10 cellular contexts compared by ENCODE assay signal in the genomic region with DNA sequence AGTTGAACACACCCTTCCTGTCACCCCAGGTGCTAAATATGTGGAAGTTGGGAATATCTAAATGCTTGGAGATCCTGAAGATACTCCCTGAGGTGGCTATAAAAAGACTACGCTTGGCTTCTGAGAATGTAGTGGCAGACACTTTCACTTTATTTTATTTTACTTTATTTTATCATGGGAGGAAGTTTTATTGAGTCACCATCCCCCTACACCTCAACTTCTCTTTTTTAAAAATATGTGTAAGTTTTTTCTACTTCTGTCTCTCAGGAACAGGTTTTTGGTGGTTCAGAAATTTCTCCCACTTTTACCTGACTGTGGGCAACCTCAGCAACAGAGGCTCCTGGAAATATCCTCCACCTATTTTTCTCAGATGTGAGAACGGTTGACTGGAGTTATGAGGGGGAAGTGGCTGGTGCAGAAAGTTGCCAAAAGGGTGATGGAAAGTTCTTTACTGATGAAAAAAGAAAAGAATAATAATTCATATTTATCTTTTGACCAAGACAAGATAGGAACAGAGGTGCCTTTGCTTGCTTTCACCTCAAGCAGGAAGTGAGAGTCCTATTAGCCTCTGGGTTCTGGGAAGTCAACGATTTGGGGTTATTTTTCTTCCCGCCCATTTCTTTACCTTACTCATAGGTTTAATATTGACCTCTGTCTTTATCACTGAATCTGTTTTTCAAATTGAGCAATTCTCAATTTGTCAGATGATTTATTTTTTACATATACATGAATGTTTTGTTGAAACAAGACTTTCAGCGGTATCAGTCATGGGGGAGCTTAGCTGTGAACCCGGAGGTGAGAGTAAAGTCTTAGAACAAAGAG.
DNase-seq lines count a peak whose midpoint lies in the region; ATAC-seq and TF ChIP-seq lines count a peak whose summit lies in the region.
"Had no signal": no experiment of that assay in that cellular context is flagged by ENCODE, and none has a peak within 500 bp of the region (broad histone marks: within the 10 kb centered on the region; RNA-seq: fewer than 3 reads in every experiment).

No MANE protein-coding gene starts in this region.

- no TSS peak for BruUV-seq in Calu3 (replicated peaks; lab: Mats Ljungman, UMichigan)

- CTCF ChIA-PET in Calu3 (lab: Charles Lee) = interaction anchor here (0.6 kb wide), 1 partner anchor 207 kb away, joined by 4 read pairs; no protein-coding TSS in a partner anchor

- ATAC-seq in GM19328 (IDR thresholded peaks at IDR 0.05; ENCODE audit: unreplicated experiment) = peak; percentile 55
- peak; percentile 68 for ATAC-seq in HG03064 (IDR thresholded peaks at IDR 0.05; ENCODE audit: low read depth, unreplicated experiment)
- peak; percentile 52 for ATAC-seq in T-helper 17 cell
- no peak for ATAC-seq in naive thymus-derived CD8-positive, alpha-beta T cell

- no peaks in the 10 kb centered on the region for H3K36me3 ChIP-seq in ascending aorta

- no peaks in the 10 kb centered on the region for H3K27me3 Mint-ChIP-seq in Calu3 (ENCODE audit: unreplicated experiment)
- H3K27me3 Mint-ChIP-seq in T-helper 17 cell = peaks cover 26% of the 10 kb centered on the region
- peaks cover 8 to 38% (median 16%) of the 10 kb centered on the region in 5 donors for H3K27me3 Mint-ChIP-seq in naive thymus-derived CD8-positive, alpha-beta T cell

- H3K9me3 Mint-ChIP-seq in Calu3 (ENCODE audit: low read depth, unreplicated experiment) = no peaks in the 10 kb centered on the region
- H3K9me3 Mint-ChIP-seq in naive thymus-derived CD8-positive, alpha-beta T cell = no peaks in the 10 kb centered on the region

- POLR2A ChIA-PET in naive thymus-derived CD8-positive, alpha-beta T cell (lab: Charles Lee) = no interaction called here

- no peak for DNase-seq in Calu3
- no peak for DNase-seq in T-helper 17 cell
- DNase-seq in effector CD4-positive, alpha-beta T cell = no peak
- no peak for DNase-seq in naive thymus-derived CD8-positive, alpha-beta T cell
- DNase-seq in ascending aorta (ENCODE audit: low spot score in 2 of 2) = no peak
- no peak for DNase-seq in activated effector memory CD4-positive, alpha-beta T cell treated with Interleukin-2 at 50 U/mL for 16 hours
- DNase-seq: NCI-H1930 had no signal

- H3K4me1 ChIP-seq in ascending aorta = no peaks in the 10 kb centered on the region

- H3K27me3 ChIP-seq in ascending aorta = no peaks in the 10 kb centered on the region
- H3K27me3 ChIP-seq: testis had no signal

- H3K27ac Mint-ChIP-seq in Calu3 (ENCODE audit: unreplicated experiment) = peak overlapping the region; percentile 21
- peak overlapping the region; percentile 81 for H3K27ac Mint-ChIP-seq in T-helper 17 cell
- H3K27ac Mint-ChIP-seq in naive thymus-derived CD8-positive, alpha-beta T cell = no peak overlapping the region

- H3K36me3 Mint-ChIP-seq in Calu3 (ENCODE audit: insufficient read depth, unreplicated experiment) (peaks cover 8% of the 10 kb centered on the region), T-helper 17 cell (ENCODE audit: low read depth) (peaks cover 10% of the 10 kb centered on the region)
- no peaks in the 10 kb centered on the region for H3K36me3 Mint-ChIP-seq in naive thymus-derived CD8-positive, alpha-beta T cell

- H3K27ac ChIP-seq in ascending aorta = no peak overlapping the region
- H3K27ac ChIP-seq: testis had no signal

- peaks cover 59% of the 10 kb centered on the region for H3K4me1 Mint-ChIP-seq in Calu3 (ENCODE audit: low read depth, unreplicated experiment)
- peaks cover 22% of the 10 kb centered on the region for H3K4me1 Mint-ChIP-seq in T-helper 17 cell
- H3K4me1 Mint-ChIP-seq in naive thymus-derived CD8-positive, alpha-beta T cell = peaks cover 0 to 28% (median 3%) of the 10 kb centered on the region in 4 donors

- no peaks in the 10 kb centered on the region for H3K9me3 ChIP-seq in T-helper 17 cell (ENCODE audit: control insufficient read depth, low read length, poor library complexity, severe bottlenecking)
- no peaks in the 10 kb centered on the region for H3K9me3 ChIP-seq in ascending aorta
- H3K9me3 ChIP-seq: testis had no signal

- H3K4me3 Mint-ChIP-seq in Calu3 (ENCODE audit: low read depth, unreplicated experiment) (peak overlapping the region; percentile 15), T-helper 17 cell (peak overlapping the region; percentile 86)
- peak overlapping the region in 3 of 10 donors; percentile 7 to 52 (median 41) for H3K4me3 Mint-ChIP-seq in naive thymus-derived CD8-positive, alpha-beta T cell

- H3K4me3 ChIP-seq in ascending aorta = no peak overlapping the region
- H3K4me3 ChIP-seq: testis had no signal

- intact Hi-C loops in Calu3 (cut with micrococcal nuclease; ENCODE audit: unreplicated experiment) = no loop called here
- intact Hi-C loops in ascending aorta (cut with DNase I) = no loop called here

- TF ChIP-seq CTCF in Calu3 (IDR thresholded peaks at IDR 0.05; ENCODE audit: unreplicated experiment) (no peak), ascending aorta (IDR thresholded peaks at IDR 0.05) (no peak)

Comparison
In these comparisons a context has a peak if more than half of its experiments do, and no peak if none do; other contexts are left out.
1. H3K27ac Mint-ChIP-seq: peak in Calu3 (single experiment) and T-helper 17 cell (single experiment); none in naive thymus-derived CD8-positive, alpha-beta T cell (0 of 10).
2. ATAC-seq: peak in GM19328 (single experiment), HG03064 (single experiment) and T-helper 17 cell (single experiment); none in naive thymus-derived CD8-positive, alpha-beta T cell (0 of 2).